In genomic region chr7:103048833-103049232, GRCh38 we compare ENCODE assay signal across 1 cellular context.
TF ChIP-seq lines count a peak whose summit lies in the region.

No MANE protein-coding gene starts in this region.

TF ChIP-seq in IMR-90, 13 proteins besides CTCF, POLR2A, EP300 and RAD21 (continued from another document):
- TF ChIP-seq MAFK (IDR thresholded peaks at IDR 0.05; ENCODE audit: low read depth, low read length) = no peak
- TF ChIP-seq MAZ (IDR thresholded peaks at IDR 0.05; ENCODE audit: borderline replicate concordance, low read depth, low read length) = no peak
- TF ChIP-seq USF2 (IDR thresholded peaks at IDR 0.05; ENCODE audit: low read depth, low read length) = no peak
- TF ChIP-seq MXI1 (IDR thresholded peaks at IDR 0.05; ENCODE audit: borderline replicate concordance, low read depth, low read length) = no peak
- no peak for TF ChIP-seq BHLHE40 (IDR thresholded peaks at IDR 0.05; ENCODE audit: low read depth, low read length)
- no peak for TF ChIP-seq SMC3 (IDR thresholded peaks at IDR 0.05; ENCODE audit: low read depth, low read length)
- no peak for TF ChIP-seq NFE2L2 (IDR thresholded peaks at IDR 0.05; ENCODE audit: low read depth, low read length)
- no peak for TF ChIP-seq FOS (IDR thresholded peaks at IDR 0.05; ENCODE audit: low read depth, low read length)
